Comparison of ENCODE assay signal across 11 cellular contexts in genomic region chr7:100678291-100678984, GRCh38. TPM values are rescaled to one million over a fixed set of nuclear protein-coding genes. Genes with fewer than 3 reads are reported as not detected.
A peak's percentile ranks its signal among the peaks of the same experiment; 100 is the strongest.
DNase-seq lines count a peak whose midpoint lies in the region; ATAC-seq and TF ChIP-seq lines count a peak whose summit lies in the region.
"Had no signal": no experiment of that assay in that cellular context is flagged by ENCODE, and none has a peak within 500 bp of the region (broad histone marks: within the 10 kb centered on the region; RNA-seq: fewer than 3 reads in every experiment).

No MANE protein-coding gene starts in this region.

- no peak overlapping the region for H3K4me2 ChIP-seq in HCT116 (ENCODE audit: low read length)

- TF ChIP-seq CTCF in CD4-positive, alpha-beta T cell (IDR thresholded peaks at IDR 0.05): no peak
- TF ChIP-seq CTCF in HCT116 (IDR thresholded peaks at IDR 0.05 in 2 of 3, conservative IDR thresholded peaks at IDR 0.05 in 1 of 3; ENCODE audit: borderline replicate concordance in 1 of 3, insufficient read depth in 1 of 3, low read depth in 2 of 3, low read length in 2 of 3) (no peak), brain (conservative IDR thresholded peaks at IDR 0.05) (no peak), natural killer cell (IDR thresholded peaks at IDR 0.05) (no peak)

- no peak for ATAC-seq in CD4-positive, alpha-beta T cell (ENCODE audit: poor library complexity)
- ATAC-seq in HCT116: no peak
- ATAC-seq in natural killer cell: no peak
- ATAC-seq in HG02571 (IDR thresholded peaks at IDR 0.05; ENCODE audit: unreplicated experiment): no peak
- ATAC-seq: activated T-cell treated with anti-CD3 and anti-CD28 coated beads, Interleukin-2, amount 50 U/mL, for 4 hours had no signal

- RAD21 ChIA-PET in HCT116 (lab: Charles Lee; ENCODE audit: low non-redundant PET in 1 of 2, low total read pairs in 2 of 2, uncharacterized antibody in 2 of 2, unreplicated experiment in 2 of 2): no interaction called here

- no peak for DNase-seq in CD4-positive, alpha-beta T cell
- no peak for DNase-seq in HCT116 (ENCODE audit: low read depth, low spot score)
- DNase-seq in natural killer cell: no peak
- no peak for DNase-seq in AG20443 (ENCODE audit: low spot score)
- no peak for DNase-seq in stimulated activated CD4-positive, alpha-beta T cell treated with anti-CD3 and anti-CD28 coated beads, Interleukin-12 subunit alpha, Interleukin-12 subunit beta, amount 100 ng/mL, for 4 hours
- no peak for DNase-seq in NCI-H446 treated with DMSO at 0.1 percent for 48 hours (lab: John Stamatoyannopoulos, UW)
- DNase-seq: activated T-cell treated with anti-CD3 and anti-CD28 coated beads, Interleukin-2, amount 50 U/mL, for 4 hours; DMS79 treated with DMSO at 0.1 percent for 48 hours had no signal

- peak overlapping the region; percentile 62 for H3K4me3 Mint-ChIP-seq in CD4-positive, alpha-beta T cell
- H3K4me3 Mint-ChIP-seq in brain: peak overlapping the region in 3 of 5 experiments; percentile 51 to 70 (median 51)
- no peak overlapping the region for H3K4me3 Mint-ChIP-seq in natural killer cell

- POLR2A ChIA-PET in CD4-positive, alpha-beta T cell (lab: Charles Lee): interaction anchor here (1.4 to 10.6 kb wide), 5 partner anchors 13 to 249 kb away, joined by 5 to 92 read pairs (median 10); partner anchors contain the start of genes FBXO24, GIGYF1, LRCH4 and MEPCE
- POLR2A ChIA-PET in HCT116 (lab: Charles Lee): no interaction called here

- no peak overlapping the region for H3K9ac ChIP-seq in HCT116 (ENCODE audit: low read length)

- no peak overlapping the region for H3K4me3 ChIP-seq in HCT116 (replicated peaks in 1 of 2; ENCODE audit: low read depth in 1 of 2, low read length in 2 of 2)
- H3K4me3 ChIP-seq: uterus had no signal

- peaks cover 26% of the 10 kb centered on the region for H3K79me2 ChIP-seq in HCT116 (ENCODE audit: insufficient read depth, low read length)

- BruUV-seq in HCT116 (replicated peaks; lab: Mats Ljungman, UMichigan): TSS peak; percentile 46

- TF ChIP-seq RAD21 in HCT116 (IDR thresholded peaks at IDR 0.05; ENCODE audit: low read depth): no peak

- H3K27me3 Mint-ChIP-seq in CD4-positive, alpha-beta T cell: no peaks in the 10 kb centered on the region
- H3K27me3 Mint-ChIP-seq in brain (peaks cover 4% of the 10 kb centered on the region), natural killer cell (ENCODE audit: low read depth in 2 of 2) (no peaks in the 10 kb centered on the region)

- no peaks in the 10 kb centered on the region for H4K20me1 ChIP-seq in HCT116 (ENCODE audit: insufficient read depth)

- no peak for TF ChIP-seq POLR2A in HCT116 (IDR thresholded peaks at IDR 0.05; ENCODE audit: borderline replicate concordance, extremely low read depth, insufficient read depth, insufficient read length)

- peaks cover 70% of the 10 kb centered on the region for H3K36me3 Mint-ChIP-seq in CD4-positive, alpha-beta T cell (ENCODE audit: low read depth)
- H3K36me3 Mint-ChIP-seq in brain (peaks cover 23% of the 10 kb centered on the region), natural killer cell (no peaks in the 10 kb centered on the region)

- peaks cover 0 to 6% of the 10 kb centered on the region in 2 experiments; a peak in 1 of 4 replicates for H3K4me1 ChIP-seq in HCT116 (ENCODE audit: control insufficient read depth in 1 of 2, insufficient read depth in 2 of 2, low read length in 2 of 2)
- H3K4me1 ChIP-seq: uterus had no signal

- H3K27me3 ChIP-seq in CD4-positive, alpha-beta T cell (ENCODE audit: control insufficient read depth, insufficient read depth, low read length): no peaks in the 10 kb centered on the region
- no peaks in the 10 kb centered on the region for H3K27me3 ChIP-seq in HCT116 (ENCODE audit: insufficient read depth, low read length)
- H3K27me3 ChIP-seq: uterus had no signal

- peak overlapping the region; percentile 83 for H3K27ac Mint-ChIP-seq in CD4-positive, alpha-beta T cell
- H3K27ac Mint-ChIP-seq in brain (peak overlapping the region; percentile 41 to 92 (median 52)), natural killer cell (peak overlapping the region; percentile 72 to 97)

- no peaks in the 10 kb centered on the region for H3K9me2 ChIP-seq in HCT116 (ENCODE audit: insufficient read depth)

- CTCF ChIA-PET in CD4-positive, alpha-beta T cell (lab: Charles Lee): no interaction called here
- CTCF ChIA-PET in HCT116 (lab: Charles Lee): no interaction called here

- H3K4me1 Mint-ChIP-seq in CD4-positive, alpha-beta T cell (ENCODE audit: low read depth): peaks cover 47% of the 10 kb centered on the region
- H3K4me1 Mint-ChIP-seq in brain: peaks cover 21% of the 10 kb centered on the region
- H3K4me1 Mint-ChIP-seq in natural killer cell: peaks cover 0 to 48% of the 10 kb centered on the region in 2 donors

- no peaks in the 10 kb centered on the region for H3K9me3 ChIP-seq in CD4-positive, alpha-beta T cell (ENCODE audit: control insufficient read depth, low read length)
- H3K9me3 ChIP-seq in HCT116 (ENCODE audit: control insufficient read depth in 1 of 2, insufficient read depth in 1 of 2, low read depth in 1 of 2, low read length in 2 of 2): no peaks in the 10 kb centered on the region
- H3K9me3 ChIP-seq: uterus had no signal

- no peak overlapping the region for H3K27ac ChIP-seq in CD4-positive, alpha-beta T cell (ENCODE audit: low read depth, low read length)
- no peak overlapping the region for H3K27ac ChIP-seq in HCT116 (ENCODE audit: low read depth, low read length)

- no peak overlapping the region for H2AFZ ChIP-seq in HCT116 (ENCODE audit: low read depth, low read length, poor library complexity, severe bottlenecking)

- peaks cover 20 to 21% of the 10 kb centered on the region in 2 experiments; a peak in 3 of 4 replicates for H3K36me3 ChIP-seq in HCT116 (ENCODE audit: control insufficient read depth in 1 of 2, insufficient read depth in 2 of 2, low read length in 2 of 2)
- H3K36me3 ChIP-seq: uterus had no signal

- no peaks in the 10 kb centered on the region for H3K9me3 Mint-ChIP-seq in CD4-positive, alpha-beta T cell
- H3K9me3 Mint-ChIP-seq in brain (no peaks in the 10 kb centered on the region), natural killer cell (no peaks in the 10 kb centered on the region)
- H3K9me3 Mint-ChIP-seq: activated T-cell treated with anti-CD3 and anti-CD28 coated beads, Interleukin-2, amount 50 U/mL, for 4 hours had no signal

- intact Hi-C loops in CD4-positive, alpha-beta T cell (cut with DNase I, micrococcal nuclease): loop anchor here in 1 of 2 experiments (5.0 kb wide), 1 partner anchor 201 kb away; the partner anchor contains the start of gene TSC22D4
- intact Hi-C loops in HCT116 (cut with micrococcal nuclease) (no loop called here), natural killer cell (cut with micrococcal nuclease) (loop anchor here (10.0 kb wide), 1 partner anchor 574 kb away; the partner anchor contains the start of genes AP4M1 and MCM7)

TF ChIP-seq in HCT116, 20 proteins besides CTCF, POLR2A, EP300 and RAD21:
- TF ChIP-seq EGR1 (IDR thresholded peaks at IDR 0.05; ENCODE audit: low read depth): no peak
- no peak for TF ChIP-seq SIN3A (IDR thresholded peaks at IDR 0.05; ENCODE audit: low read depth)
- no peak for TF ChIP-seq EZH2 (IDR thresholded peaks at IDR 0.05)
- no peak for TF ChIP-seq JUND (IDR thresholded peaks at IDR 0.05)
- no peak for TF ChIP-seq YY1 (IDR thresholded peaks at IDR 0.05; ENCODE audit: extremely low read depth, insufficient replicate concordance, low read depth, low read length)

RNA-seq across cellular contexts. Expression of gene GNB2, which starts 4.9 kb away (rescaled TPM):
- 10 to 100 TPM; 87.8 to 91.9 TPM for total RNA-seq in CD4-positive, alpha-beta T cell
- total RNA-seq in HCT116 (2021; ENCODE audit: unreplicated experiment) (246 TPM), natural killer cell (100 to 1,000 TPM; 194 to 227 (median 212) TPM)
- polyA plus RNA-seq in HCT116 (2012): 302 and 394 TPM in 2 replicates
- 600 TPM for polyA plus RNA-seq in brain (ENCODE audit: insufficient read depth, low read depth, low replicate concordance)

RNA-seq across cellular contexts. Expression of gene GIGYF1, which starts 15.6 kb away (rescaled TPM):
- total RNA-seq in CD4-positive, alpha-beta T cell: 10 to 100 TPM; 75.5 to 78.8 TPM
- 59.7 TPM for total RNA-seq in HCT116 (2021; ENCODE audit: unreplicated experiment)
- 24.5 and 26.8 TPM in 2 replicates for polyA plus RNA-seq in HCT116 (2012)
- 14.2 TPM for polyA plus RNA-seq in brain (ENCODE audit: insufficient read depth, low read depth, low replicate concordance)
- total RNA-seq in natural killer cell: 100 to 1,000 TPM in 2 of 3 donors, 10 to 100 TPM in 1; 92.0 to 102 (median 101) TPM

RNA-seq across cellular contexts. Expression of gene ACTL6B, which starts 22.2 kb away (rescaled TPM):
- not detected for total RNA-seq in CD4-positive, alpha-beta T cell
- total RNA-seq in HCT116 (2021; ENCODE audit: unreplicated experiment) (not detected), natural killer cell (not detected)
- polyA plus RNA-seq in HCT116 (2012): not detected in 2 replicates
- 101 TPM for polyA plus RNA-seq in brain (ENCODE audit: insufficient read depth, low read depth, low replicate concordance)
- total RNA-seq: activated T-cell treated with anti-CD3 and anti-CD28 coated beads, Interleukin-2, amount 50 U/mL, for 4 hours; uterus had no signal

RNA-seq across cellular contexts. Expression of gene POP7, which starts 27.5 kb away (rescaled TPM):
- total RNA-seq in CD4-positive, alpha-beta T cell: 1 to 10 TPM; 7.4 to 7.5 TPM
- 67.5 TPM for total RNA-seq in HCT116 (2021; ENCODE audit: unreplicated experiment)
- polyA plus RNA-seq in HCT116 (2012): 61.4 and 77.5 TPM in 2 replicates
- polyA plus RNA-seq in brain (ENCODE audit: insufficient read depth, low read depth, low replicate concordance): 63.0 TPM
- total RNA-seq in natural killer cell: 10 to 100 TPM; 17.6 to 22.1 (median 17.6) TPM

RNA-seq across cellular contexts. Expression of gene TFR2, which starts 37.1 kb away (rescaled TPM):
- total RNA-seq in CD4-positive, alpha-beta T cell: 1 to 10 TPM; 1.7 to 2.3 TPM
- 11.8 TPM for total RNA-seq in HCT116 (2021; ENCODE audit: unreplicated experiment)
- polyA plus RNA-seq in HCT116 (2012): 9.7 and 10.9 TPM in 2 replicates
- polyA plus RNA-seq in brain (ENCODE audit: insufficient read depth, low read depth, low replicate concordance): 4.8 TPM
- total RNA-seq in natural killer cell: 10 to 100 TPM in 2 of 3 donors, 1 to 10 TPM in 1; 9.8 to 13.8 (median 12.0) TPM
